Comparison of ENCODE assay signal across 8 cellular contexts in genomic region chr22:28955817-28956216, GRCh38.
DNase-seq lines count a peak whose midpoint lies in the region; ATAC-seq and TF ChIP-seq lines count a peak whose summit lies in the region.

No MANE protein-coding gene starts in this region.

- peak; percentile 90 for ATAC-seq in CD8-positive, alpha-beta T cell
- ATAC-seq in left lung, result no peak

- H3K27me3 Mint-ChIP-seq in CD8-positive, alpha-beta T cell (ENCODE audit: low read depth), result peaks cover 84% of the 10 kb centered on the region
- no peaks in the 10 kb centered on the region for H3K27me3 Mint-ChIP-seq in nephron (ENCODE audit: low read depth)

- no peak for TF ChIP-seq CTCF in CD8-positive, alpha-beta T cell (IDR thresholded peaks at IDR 0.05)
- no peak for TF ChIP-seq CTCF in nephron (IDR thresholded peaks at IDR 0.05; ENCODE audit: unreplicated experiment in 3 of 3)
- TF ChIP-seq CTCF in left lung (IDR thresholded peaks at IDR 0.05), result no peak

- H3K4me3 Mint-ChIP-seq in CD8-positive, alpha-beta T cell, result peak overlapping the region; percentile 60
- no peak overlapping the region for H3K4me3 Mint-ChIP-seq in nephron

- CTCF ChIA-PET in CD8-positive, alpha-beta T cell (lab: Charles Lee), result no interaction called here

- peaks cover 21% of the 10 kb centered on the region for H3K4me1 ChIP-seq in CD8-positive, alpha-beta T cell (ENCODE audit: insufficient read depth, low read length)
- H3K4me1 ChIP-seq in left lung, result peaks cover 12 to 19% of the 10 kb centered on the region in 2 donors

- H3K9me3 ChIP-seq in CD8-positive, alpha-beta T cell (ENCODE audit: low read length), result no peaks in the 10 kb centered on the region
- no peaks in the 10 kb centered on the region for H3K9me3 ChIP-seq in left lung

- POLR2A ChIA-PET in CD8-positive, alpha-beta T cell (lab: Charles Lee), result no interaction called here

- H3K27me3 ChIP-seq in CD8-positive, alpha-beta T cell (ENCODE audit: insufficient read depth, low read length), result peaks cover 42% of the 10 kb centered on the region
- H3K27me3 ChIP-seq in left lung, result no peaks in the 10 kb centered on the region

- H3K4me3 ChIP-seq in CD8-positive, alpha-beta T cell (ENCODE audit: low read depth, low read length), result no peak overlapping the region
- no peak overlapping the region for H3K4me3 ChIP-seq in left lung

- no peak overlapping the region for H3K27ac Mint-ChIP-seq in CD8-positive, alpha-beta T cell
- peak overlapping the region in 2 of 3 experiments; percentile 75 to 89 for H3K27ac Mint-ChIP-seq in nephron

- H3K36me3 Mint-ChIP-seq in CD8-positive, alpha-beta T cell, result no peaks in the 10 kb centered on the region
- H3K36me3 Mint-ChIP-seq in nephron (ENCODE audit: low read depth), result peaks cover 39% of the 10 kb centered on the region

- intact Hi-C loops in CD8-positive, alpha-beta T cell (cut with DNase I, micrococcal nuclease), result loop anchor here (10.0 kb wide), 2 partner anchors 71 to 281 kb away; partner anchors contain the start of genes TTC28 (in 1 of the 2) and ZNRF3 (in 1 of the 2)
- intact Hi-C loops in left lung (cut with DNase I), result no loop called here

- peaks cover 21% of the 10 kb centered on the region for H3K4me1 Mint-ChIP-seq in CD8-positive, alpha-beta T cell (ENCODE audit: low read depth)
- peaks cover 73% of the 10 kb centered on the region for H3K4me1 Mint-ChIP-seq in nephron

- no peaks in the 10 kb centered on the region for H3K9me3 Mint-ChIP-seq in CD8-positive, alpha-beta T cell
- H3K9me3 Mint-ChIP-seq in nephron, result no peaks in the 10 kb centered on the region

- H3K36me3 ChIP-seq in CD8-positive, alpha-beta T cell (ENCODE audit: insufficient read depth, low read length), result no peaks in the 10 kb centered on the region
- H3K36me3 ChIP-seq in left lung, result no peaks in the 10 kb centered on the region

- DNase-seq in CD8-positive, alpha-beta T cell, result peak; percentile 48 to 84 (median 71)
- DNase-seq in M059J (ENCODE audit: low read depth) (peak; percentile 62), NCI-H1048 (lab: John Stamatoyannopoulos, UW) (no peak), nucleus accumbens (lab: John Stamatoyannopoulos, UW) (no peak), mucosa of gallbladder (ENCODE audit: low spot score) (no peak), left lung (no peak)
- peak; percentile 66 for DNase-seq in activated CD8-positive, alpha-beta memory T cell treated with anti-CD3 and anti-CD28 coated beads, Interleukin-2, amount 50 U/mL, for 24 hours (ENCODE audit: extremely low read depth)

- no peak overlapping the region for H3K27ac ChIP-seq in CD8-positive, alpha-beta T cell (ENCODE audit: low read depth, low read length)
- H3K27ac ChIP-seq in left lung, result no peak overlapping the region

Comparison
In these comparisons a context has a peak if more than half of its experiments do, and no peak if none do; other contexts are left out.
1. DNase-seq: peak in CD8-positive, alpha-beta T cell (7 of 7), M059J (single experiment) and activated CD8-positive, alpha-beta memory T cell treated with anti-CD3 and anti-CD28 coated beads, Interleukin-2, amount 50 U/mL, for 24 hours (single experiment); none in NCI-H1048 (single experiment), nucleus accumbens (0 of 56), mucosa of gallbladder (single experiment) and left lung (0 of 2).
2. intact Hi-C loops: an anchor here in CD8-positive, alpha-beta T cell (10.0 kb wide); none called in left lung.